In the genomic region with DNA sequence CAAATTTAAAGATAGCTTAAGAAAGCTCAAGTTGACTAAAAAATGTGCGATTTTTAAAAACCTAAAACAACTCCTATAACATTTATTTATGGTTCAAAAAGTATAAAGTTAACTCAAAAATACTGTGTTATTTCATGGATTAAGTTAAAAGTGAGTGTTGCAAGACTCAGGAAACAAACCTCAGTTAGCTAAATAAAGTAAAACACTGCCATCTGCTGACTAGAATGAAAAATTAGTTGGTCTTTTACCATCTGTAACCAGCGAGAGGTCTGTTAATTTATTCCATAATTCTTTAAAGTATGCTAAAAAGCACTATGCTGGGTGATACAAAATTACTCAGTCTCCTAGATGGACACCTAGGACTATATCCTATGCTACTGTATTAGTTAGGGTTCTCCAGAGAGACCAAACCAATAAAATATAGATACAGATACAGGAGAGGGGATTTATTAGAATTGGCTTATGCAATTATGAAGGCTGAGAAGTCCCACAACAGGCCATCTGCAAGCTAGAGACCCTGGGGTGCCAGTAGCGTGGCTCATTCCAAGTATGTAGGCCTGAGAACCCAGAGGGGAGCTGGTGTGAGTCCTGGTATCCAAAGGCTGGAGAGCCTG, we compare ENCODE assay signal across 9 cellular contexts. TPM values are rescaled to one million over a fixed set of nuclear protein-coding genes. Genes with fewer than 3 reads are reported as not detected.
DNase-seq lines count a peak whose midpoint lies in the region; ATAC-seq, FAIRE-seq and TF ChIP-seq lines count a peak whose summit lies in the region.
"Had no signal": no experiment of that assay in that cellular context is flagged by ENCODE, and none has a peak within 500 bp of the region (broad histone marks: within the 10 kb centered on the region; RNA-seq: fewer than 3 reads in every experiment).

No MANE protein-coding gene starts in this region.

- peak; percentile 24 for ATAC-seq in activated T-helper 17 cell treated with anti-CD3 and anti-CD28 coated beads, Interleukin-2, amount 50 U/mL, for 72 hours (replicated peaks)
- ATAC-seq in HG03571 (IDR thresholded peaks at IDR 0.05; ENCODE audit: unreplicated experiment): no peak
- no peak for ATAC-seq in GM19328 (IDR thresholded peaks at IDR 0.05; ENCODE audit: unreplicated experiment)

- no peaks in the 10 kb centered on the region for H3K27me3 ChIP-seq in A673 (replicated peaks; ENCODE audit: insufficient read depth, low read depth, low read length, poor library complexity)

- no peaks in the 10 kb centered on the region for H3K9me3 ChIP-seq in A673 (ENCODE audit: low read depth, low read length, poor library complexity, severe bottlenecking)

- POLR2A ChIA-PET in A673 (lab: Charles Lee; ENCODE audit: low non-redundant PET): no interaction called here

- no peak overlapping the region for H3K4me3 Mint-ChIP-seq in activated T-helper 17 cell treated with anti-CD3 and anti-CD28 coated beads, Interleukin-2, amount 50 U/mL, for 72 hours
- H3K4me3 Mint-ChIP-seq: activated naive CD4-positive, alpha-beta T cell treated with anti-CD3 and anti-CD28 coated beads, Interleukin-2, amount 50 U/mL, for 24 hours had no signal

- H3K4me1 Mint-ChIP-seq in activated T-helper 17 cell treated with anti-CD3 and anti-CD28 coated beads, Interleukin-2, amount 50 U/mL, for 72 hours: peaks cover 5% of the 10 kb centered on the region

- H3K4me1 ChIP-seq in A673 (ENCODE audit: insufficient read depth, low read length, poor library complexity, severe bottlenecking): no peaks in the 10 kb centered on the region

- H3K36me3 Mint-ChIP-seq in activated T-helper 17 cell treated with anti-CD3 and anti-CD28 coated beads, Interleukin-2, amount 50 U/mL, for 72 hours (ENCODE audit: low read depth): no peaks in the 10 kb centered on the region
- H3K36me3 Mint-ChIP-seq: activated naive CD4-positive, alpha-beta T cell treated with anti-CD3 and anti-CD28 coated beads, Interleukin-2, amount 50 U/mL, for 24 hours had no signal

- TF ChIP-seq CTCF in A673 (conservative IDR thresholded peaks at IDR 0.05; ENCODE audit: low read depth, low read length): peak; percentile 50

- BruUV-seq in A673 (replicated peaks; lab: Mats Ljungman, UMichigan): no TSS peak

- H3K27me3 Mint-ChIP-seq in activated T-helper 17 cell treated with anti-CD3 and anti-CD28 coated beads, Interleukin-2, amount 50 U/mL, for 72 hours: peaks cover 13% of the 10 kb centered on the region

- intact Hi-C loops in A673 (cut with micrococcal nuclease; ENCODE audit: unreplicated experiment): loop anchor here (2.0 to 10.0 kb wide), 2 partner anchors 221 to 467 kb away; no protein-coding TSS in a partner anchor

- DNase-seq in A673 (ENCODE audit: low spot score): peak; percentile 56
- no peak for DNase-seq in GM18507 (ENCODE audit: extremely low spot score, insufficient read length, low read depth)
- DNase-seq in NCI-H1436 (lab: John Stamatoyannopoulos, UW): peak; percentile 42
- peak; percentile 53 for DNase-seq in kidney glomerular epithelial cell (lab: John Stamatoyannopoulos, UW)
- DNase-seq in occipital lobe (lab: John Stamatoyannopoulos, UW): no peak

- no peaks in the 10 kb centered on the region for H3K9me3 Mint-ChIP-seq in activated T-helper 17 cell treated with anti-CD3 and anti-CD28 coated beads, Interleukin-2, amount 50 U/mL, for 72 hours
- H3K9me3 Mint-ChIP-seq: activated naive CD4-positive, alpha-beta T cell treated with anti-CD3 and anti-CD28 coated beads, Interleukin-2, amount 50 U/mL, for 24 hours had no signal

- H3K27ac ChIP-seq in A673 (ENCODE audit: low read depth, low read length, poor library complexity, severe bottlenecking): no peak overlapping the region

- FAIRE-seq in GM18507 (lab: Jason Lieb, UNC): peak; percentile 54

- CTCF ChIA-PET in A673 (lab: Charles Lee): no interaction called here

- H3K4me3 ChIP-seq in A673 (ENCODE audit: low read depth, low read length, poor library complexity, severe bottlenecking): no peak overlapping the region

- H3K27ac Mint-ChIP-seq in activated T-helper 17 cell treated with anti-CD3 and anti-CD28 coated beads, Interleukin-2, amount 50 U/mL, for 72 hours: no peak overlapping the region
- H3K27ac Mint-ChIP-seq: activated naive CD4-positive, alpha-beta T cell treated with anti-CD3 and anti-CD28 coated beads, Interleukin-2, amount 50 U/mL, for 24 hours had no signal

- no peaks in the 10 kb centered on the region for H3K36me3 ChIP-seq in A673 (ENCODE audit: insufficient read depth, low read length, poor library complexity, severe bottlenecking)

RNA-seq across cellular contexts. Expression of gene WDFY3, which starts 4.9 kb away (rescaled TPM):
- total RNA-seq in A673 (2021) (42.9 and 43.4 TPM in 2 replicates), occipital lobe (208 TPM)
- total RNA-seq in activated T-helper 17 cell treated with anti-CD3 and anti-CD28 coated beads, Interleukin-2, amount 50 U/mL, for 72 hours: 1 to 10 TPM; 2.1 to 2.3 TPM

Comparison
In these comparisons a context has a peak if more than half of its experiments do, and no peak if none do; other contexts are left out.
1. DNase-seq: peak in A673 (single experiment), NCI-H1436 (single experiment) and kidney glomerular epithelial cell (single experiment); none in GM18507 (single experiment) and occipital lobe (single experiment).
2. RNA of gene WDFY3, which starts 4.9 kb away (total RNA-seq): 208 TPM in occipital lobe (single experiment) and 42.9 to 43.4 TPM in A673; 2.1 to 2.3 TPM in activated T-helper 17 cell treated with anti-CD3 and anti-CD28 coated beads, Interleukin-2, amount 50 U/mL, for 72 hours; every median in the first group is over 10 times any median in the second.